ENCODE assay signal across 8 cellular contexts in genomic region chr20:1894951-1895673, GRCh38. TPM values are rescaled to one million over a fixed set of nuclear protein-coding genes. Genes with fewer than 3 reads are reported as not detected.
A peak's percentile ranks its signal among the peaks of the same experiment; 100 is the strongest.
DNase-seq lines count a peak whose midpoint lies in the region; ATAC-seq and TF ChIP-seq lines count a peak whose summit lies in the region.

TSS of gene SIRPA (plus strand) at chr20:1895407. CDS start at chr20:1895448, 41 bp downstream.

- ATAC-seq in body of pancreas = peak; percentile 67
- no peak for ATAC-seq in HG03135 (IDR thresholded peaks at IDR 0.05; ENCODE audit: unreplicated experiment)

- no peaks in the 10 kb centered on the region for H3K27me3 ChIP-seq in body of pancreas

- peak within 1 kb of the TSS; percentile 70 to 90 (median 82) for H3K27ac ChIP-seq in body of pancreas

- intact Hi-C loops in body of pancreas (cut with DNase I) = no loop called here
- intact Hi-C loops in posterior cingulate gyrus (cut with DNase I) = loop anchor here (2.0 to 5.0 kb wide), 2 partner anchors 42 to 92 kb away; no protein-coding TSS in a partner anchor

- no peaks in the 10 kb centered on the region for H3K36me3 ChIP-seq in body of pancreas (replicated peaks in 1 of 2; ENCODE audit: insufficient read depth in 1 of 2, low read depth in 2 of 2)

- peak; percentile 27 for DNase-seq in stimulated activated CD4-positive, alpha-beta T cell treated with anti-CD3 and anti-CD28 coated beads, Interleukin-15, amount 100 ng/mL, for 24 hours
- DNase-seq in stimulated activated CD4-positive, alpha-beta T cell treated with anti-CD3 and anti-CD28 coated beads, Interleukin-4, amount 100 ng/mL, for 24 hours = no peak
- DNase-seq in NCI-H345 treated with DMSO at 0.1 percent for 48 hours (lab: John Stamatoyannopoulos, UW; ENCODE audit: unreplicated experiment) = peak; percentile 52
- peak; percentile 50 to 67 (median 60) for DNase-seq in body of pancreas
- peak; percentile 96 for DNase-seq in hepatic stellate cell (ENCODE audit: low spot score)
- DNase-seq in posterior cingulate gyrus = peak; percentile 69 to 95 (median 74)
- DNase-seq in NCI-H1694 (lab: John Stamatoyannopoulos, UW) = no peak

- H3K4me3 ChIP-seq in body of pancreas = peak within 1 kb of the TSS; percentile 56 to 62

- no peak for TF ChIP-seq CTCF in body of pancreas (IDR thresholded peaks at IDR 0.05)

- TF ChIP-seq POLR2A in body of pancreas (IDR thresholded peaks at IDR 0.05) = peak in 2 of 3 donors; percentile 19 to 44

- no peaks in the 10 kb centered on the region for H3K9me3 ChIP-seq in body of pancreas

- 0 to 1% methylated on average over 30 to 70 of the region's 74 CpGs for WGBS in body of pancreas, 2 donors

- peaks cover 40% of the 10 kb centered on the region for H3K4me1 ChIP-seq in body of pancreas

RNA-seq across cellular contexts. Expression of gene SIRPA, which starts in this region (rescaled TPM):
- total RNA-seq in body of pancreas = 10 to 100 TPM; 15.0 to 20.1 TPM

Comparison
In these comparisons a context has a peak if more than half of its experiments do, and no peak if none do; other contexts are left out.
1. DNase-seq: peak in stimulated activated CD4-positive, alpha-beta T cell treated with anti-CD3 and anti-CD28 coated beads, Interleukin-15, amount 100 ng/mL, for 24 hours (single experiment), NCI-H345 treated with DMSO at 0.1 percent for 48 hours (single experiment), body of pancreas (4 of 4), hepatic stellate cell (single experiment) and posterior cingulate gyrus (10 of 10); none in stimulated activated CD4-positive, alpha-beta T cell treated with anti-CD3 and anti-CD28 coated beads, Interleukin-4, amount 100 ng/mL, for 24 hours (single experiment) and NCI-H1694 (single experiment).